Comparison of ENCODE assay signal across 9 cellular contexts in genomic region chr3:66472313-66473134, GRCh38. TPM values are rescaled to one million over a fixed set of nuclear protein-coding genes. Genes with fewer than 3 reads are reported as not detected.
DNase-seq lines count a peak whose midpoint lies in the region; ATAC-seq and TF ChIP-seq lines count a peak whose summit lies in the region.
"Had no signal": no experiment of that assay in that cellular context is flagged by ENCODE, and none has a peak within 500 bp of the region (broad histone marks: within the 10 kb centered on the region; RNA-seq: fewer than 3 reads in every experiment).

No MANE protein-coding gene starts in this region.

- H3K27ac ChIP-seq in rectal smooth muscle tissue (ENCODE audit: low read depth, low read length), result peak overlapping the region; percentile 24
- H3K27ac ChIP-seq in suprapubic skin, result no peak overlapping the region
- H3K27ac ChIP-seq in ovary, result no peak overlapping the region
- H3K27ac ChIP-seq: cardiac muscle cell had no signal

- TF ChIP-seq POLR2A in suprapubic skin (IDR thresholded peaks at IDR 0.05), result no peak
- TF ChIP-seq POLR2A in ovary (IDR thresholded peaks at IDR 0.05), result no peak

- no peaks in the 10 kb centered on the region for H3K36me3 ChIP-seq in rectal smooth muscle tissue (ENCODE audit: control insufficient read depth, insufficient read depth, low read length)
- no peaks in the 10 kb centered on the region for H3K36me3 ChIP-seq in suprapubic skin
- no peaks in the 10 kb centered on the region for H3K36me3 ChIP-seq in ovary
- H3K36me3 ChIP-seq: cardiac muscle cell had no signal

- DNase-seq in activated T-cell treated with anti-CD3 and anti-CD28 coated beads for 24 hours (ENCODE audit: low read depth) (peak; percentile 46), activated T-cell treated with anti-CD3 and anti-CD28 coated beads for 4 hours (no peak), SW480 (ENCODE audit: low spot score) (peak; percentile 87), dermis blood vessel endothelial cell (peak; percentile 82), suprapubic skin (ENCODE audit: low spot score in 2 of 2) (no peak), ovary (no peak)

- H3K27me3 ChIP-seq in rectal smooth muscle tissue (ENCODE audit: control insufficient read depth, insufficient read depth, low read length) (no peaks in the 10 kb centered on the region), suprapubic skin (no peaks in the 10 kb centered on the region), ovary (no peaks in the 10 kb centered on the region)
- H3K27me3 ChIP-seq: cardiac muscle cell had no signal

- ATAC-seq in HG02943 (IDR thresholded peaks at IDR 0.05; ENCODE audit: low read depth, unreplicated experiment), result peak; percentile 52

- peaks cover 50% of the 10 kb centered on the region for H3K4me1 ChIP-seq in rectal smooth muscle tissue (ENCODE audit: control insufficient read depth, insufficient read depth, low read length)
- H3K4me1 ChIP-seq in suprapubic skin, result peaks cover 48% of the 10 kb centered on the region
- peaks cover 25% of the 10 kb centered on the region for H3K4me1 ChIP-seq in ovary (ENCODE audit: insufficient read depth)

- H3K9me3 ChIP-seq in suprapubic skin, result no peaks in the 10 kb centered on the region
- no peaks in the 10 kb centered on the region for H3K9me3 ChIP-seq in ovary

- H3K4me3 ChIP-seq in rectal smooth muscle tissue (ENCODE audit: low read length) (no peak overlapping the region), suprapubic skin (no peak overlapping the region), ovary (no peak overlapping the region)
- H3K4me3 ChIP-seq: cardiac muscle cell had no signal

- TF ChIP-seq CTCF in suprapubic skin (IDR thresholded peaks at IDR 0.05) (no peak), ovary (IDR thresholded peaks at IDR 0.05) (no peak)

- TF ChIP-seq EP300 in suprapubic skin (IDR thresholded peaks at IDR 0.05), result no peak
- no peak for TF ChIP-seq EP300 in ovary (IDR thresholded peaks at IDR 0.05)

- 27% methylated on average over 12 of the region's 12 CpGs for WGBS in suprapubic skin
- 62 to 64% (median 64%) methylated on average over 12 of the region's 12 CpGs for WGBS in ovary, 3 donors

- intact Hi-C loops in ovary (cut with DNase I), result no loop called here

- no peak overlapping the region for H3K9ac ChIP-seq in rectal smooth muscle tissue (ENCODE audit: low read length)

RNA-seq across cellular contexts. Expression of gene LRIG1, which starts 28.3 kb away (rescaled TPM):
- total RNA-seq in dermis blood vessel endothelial cell (33.7 and 71.0 TPM in 2 replicates), suprapubic skin (10 to 100 TPM; 69.1 to 88.0 (median 78.9) TPM), ovary (10 to 100 TPM; 29.1 to 60.4 (median 42.6) TPM)
- 10 to 100 TPM; 34.8 to 64.8 TPM for polyA plus RNA-seq in ovary

Comparison
In these comparisons a context has a peak if more than half of its experiments do, and no peak if none do; other contexts are left out.
1. DNase-seq: peak in activated T-cell treated with anti-CD3 and anti-CD28 coated beads for 24 hours (single experiment), SW480 (single experiment) and dermis blood vessel endothelial cell (single experiment); none in activated T-cell treated with anti-CD3 and anti-CD28 coated beads for 4 hours (single experiment), suprapubic skin (0 of 2) and ovary (0 of 5).